In genomic region chr20:32339116-32339515, GRCh38 we compare ENCODE assay signal across 21 cellular contexts. TPM values are rescaled to one million over a fixed set of nuclear protein-coding genes. Genes with fewer than 3 reads are reported as not detected.
DNase-seq lines count a peak whose midpoint lies in the region; TF ChIP-seq lines count a peak whose summit lies in the region.
"Had no signal": no experiment of that assay in that cellular context is flagged by ENCODE, and none has a peak within 500 bp of the region (broad histone marks: within the 10 kb centered on the region; RNA-seq: fewer than 3 reads in every experiment).

No MANE protein-coding gene starts in this region.

- H3K27me3 Mint-ChIP-seq in endothelial cell (ENCODE audit: unreplicated experiment): peaks cover 7% of the 10 kb centered on the region
- H3K27me3 Mint-ChIP-seq: activated CD4-positive, alpha-beta memory T cell treated with anti-CD3 and anti-CD28 coated beads for 36 hours; CD4-positive, CD25-positive, alpha-beta regulatory T cell had no signal

- H3K9me3 Mint-ChIP-seq in endothelial cell (ENCODE audit: unreplicated experiment): no peaks in the 10 kb centered on the region
- H3K9me3 Mint-ChIP-seq: activated CD4-positive, alpha-beta memory T cell treated with anti-CD3 and anti-CD28 coated beads for 36 hours; CD4-positive, CD25-positive, alpha-beta regulatory T cell; GM23338 had no signal

- TF ChIP-seq CTCF in endothelial cell (IDR thresholded peaks at IDR 0.05; ENCODE audit: unreplicated experiment): no peak

- H3K4me3 ChIP-seq in subcutaneous abdominal adipose tissue (ENCODE audit: low read depth in 1 of 5, low read length in 5 of 5): no peak overlapping the region
- H3K4me3 ChIP-seq: colonic mucosa, gastroesophageal sphincter, GM23338, vagina had no signal

- H3K27me3 ChIP-seq in layer of hippocampus (ENCODE audit: control insufficient read depth, insufficient read depth, low read length) (no peaks in the 10 kb centered on the region), subcutaneous abdominal adipose tissue (ENCODE audit: control insufficient read depth in 5 of 5, insufficient read depth in 4 of 5, low read length in 5 of 5) (no peaks in the 10 kb centered on the region)
- H3K27me3 ChIP-seq: colonic mucosa, gastroesophageal sphincter, vagina had no signal

- H3K9ac ChIP-seq in subcutaneous abdominal adipose tissue (ENCODE audit: low read length in 5 of 5): no peak overlapping the region

- H3K27ac ChIP-seq in layer of hippocampus (ENCODE audit: low read depth, low read length) (peak overlapping the region; percentile 54), subcutaneous abdominal adipose tissue (ENCODE audit: low read depth, low read length) (peak overlapping the region; percentile 46)
- H3K27ac ChIP-seq: colonic mucosa, gastroesophageal sphincter, vagina had no signal

- no peak overlapping the region for H3K4me3 Mint-ChIP-seq in endothelial cell (ENCODE audit: unreplicated experiment)
- H3K4me3 Mint-ChIP-seq: activated CD4-positive, alpha-beta memory T cell treated with anti-CD3 and anti-CD28 coated beads for 36 hours; CD4-positive, CD25-positive, alpha-beta regulatory T cell; GM23338 had no signal

- H3K4me1 Mint-ChIP-seq in endothelial cell (ENCODE audit: unreplicated experiment): peaks cover 5% of the 10 kb centered on the region

- H3K27ac Mint-ChIP-seq in endothelial cell (ENCODE audit: unreplicated experiment): no peak overlapping the region
- H3K27ac Mint-ChIP-seq: activated CD4-positive, alpha-beta memory T cell treated with anti-CD3 and anti-CD28 coated beads for 36 hours; GM23338 had no signal

- DNase-seq in DMS79 (lab: John Stamatoyannopoulos, UW): peak; percentile 42
- DNase-seq in NCI-H2227 treated with DMSO at 0.1 percent for 48 hours (lab: John Stamatoyannopoulos, UW): peak; percentile 27
- DNase-seq in endothelial cell (ENCODE audit: low spot score): no peak
- DNase-seq in stimulated activated CD4-positive, alpha-beta T cell treated with anti-CD3 and anti-CD28 coated beads, Interleukin-15, amount 100 ng/mL, for 24 hours: no peak
- no peak for DNase-seq in NCI-H526 treated with DMSO at 0.1 percent for 48 hours (lab: John Stamatoyannopoulos, UW)
- DNase-seq: activated CD4-positive, alpha-beta memory T cell treated with anti-CD3 and anti-CD28 coated beads for 36 hours; activated effector memory CD4-positive, alpha-beta T cell treated with anti-CD3 and anti-CD28 coated beads, Interleukin-2, amount 50 U/mL, for 16 hours; activated T-cell treated with anti-CD3 and anti-CD28 coated beads for 4 hours; CD4-positive, CD25-positive, alpha-beta regulatory T cell; colonic mucosa; left ventricle myocardium superior; MM.1S; NCI-H1417; NCI-H510A treated with DMSO at 0.1 percent for 48 hours; NK-92 treated with Interleukin-12 subunit alpha and Interleukin-12 subunit beta, amount 100 ng/mL, for 24 hours; T-helper 1 cell had no signal

- peaks cover 7% of the 10 kb centered on the region for H3K36me3 Mint-ChIP-seq in endothelial cell (ENCODE audit: low read depth, unreplicated experiment)

- no peaks in the 10 kb centered on the region for H3K9me3 ChIP-seq in subcutaneous abdominal adipose tissue (ENCODE audit: control insufficient read depth in 5 of 5, low read length in 5 of 5)
- H3K9me3 ChIP-seq: colonic mucosa, gastroesophageal sphincter, vagina had no signal

- H3K36me3 ChIP-seq in subcutaneous abdominal adipose tissue (ENCODE audit: control insufficient read depth in 5 of 5, insufficient read depth in 5 of 5, low read length in 5 of 5): peaks cover 0 to 3% (median 0%) of the 10 kb centered on the region in 5 donors
- H3K36me3 ChIP-seq: colonic mucosa, vagina had no signal

- H3K4me1 ChIP-seq in subcutaneous abdominal adipose tissue (ENCODE audit: control insufficient read depth in 5 of 5, insufficient read depth in 5 of 5, low read length in 5 of 5): peaks cover 0 to 27% (median 15%) of the 10 kb centered on the region in 5 donors
- H3K4me1 ChIP-seq: colonic mucosa, gastroesophageal sphincter, vagina had no signal

RNA-seq across cellular contexts. Expression of gene ASXL1, which starts 19.0 kb away (rescaled TPM):
- 90.8 TPM for total RNA-seq in endothelial cell (ENCODE audit: unreplicated experiment)

Comparison
In these comparisons a context has a peak if more than half of its experiments do, and no peak if none do; other contexts are left out.
1. DNase-seq: peak in DMS79 (single experiment) and NCI-H2227 treated with DMSO at 0.1 percent for 48 hours (single experiment); none in endothelial cell (single experiment), stimulated activated CD4-positive, alpha-beta T cell treated with anti-CD3 and anti-CD28 coated beads, Interleukin-15, amount 100 ng/mL, for 24 hours (single experiment) and NCI-H526 treated with DMSO at 0.1 percent for 48 hours (single experiment).